Comparison of ENCODE assay signal across 8 cellular contexts in the genomic region with DNA sequence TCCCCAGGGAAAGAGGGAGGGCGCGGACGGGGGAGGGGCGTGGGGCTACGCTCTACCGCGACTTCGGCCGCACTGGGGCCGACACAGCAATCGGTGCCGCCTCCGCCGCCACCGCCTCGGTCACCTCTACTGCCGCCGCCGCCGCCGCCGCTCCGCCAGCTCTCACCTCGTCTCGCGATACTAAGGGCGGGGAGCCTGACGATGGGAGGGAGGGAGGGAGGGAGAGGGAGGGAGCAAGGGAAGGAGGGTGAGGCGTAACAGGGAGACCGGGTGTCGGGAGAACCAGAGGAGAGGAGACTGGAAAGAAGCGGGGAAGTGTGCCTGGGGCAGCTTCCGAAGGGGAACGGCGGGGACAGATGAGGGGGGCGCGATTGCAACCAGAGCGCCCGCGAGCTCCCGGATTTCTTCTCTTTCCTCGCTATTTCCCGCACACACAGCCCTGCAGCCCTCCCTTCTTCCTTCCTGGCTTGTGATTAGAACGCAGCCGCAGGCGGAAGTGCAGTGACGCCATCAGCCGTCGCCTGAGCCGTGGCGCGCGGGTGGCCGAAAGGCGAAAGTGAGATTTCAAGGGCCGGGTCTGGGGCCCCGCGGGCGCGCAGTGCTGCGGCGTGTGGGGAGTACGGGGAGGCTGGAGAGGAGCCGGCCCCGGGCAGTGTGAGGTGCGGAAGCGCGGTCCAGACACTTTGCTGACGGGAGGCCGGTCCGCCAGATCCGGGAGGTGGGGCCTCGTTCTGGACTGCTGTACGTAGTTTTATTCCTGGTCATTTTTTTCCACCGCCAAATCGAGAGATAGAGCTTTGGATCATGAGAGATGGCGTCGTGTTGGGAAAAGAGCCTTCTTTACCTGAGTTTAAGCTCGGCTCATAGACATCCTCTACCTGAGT. TPM values are rescaled to one million over a fixed set of nuclear protein-coding genes. Genes with fewer than 3 reads are reported as not detected.
DNase-seq lines count a peak whose midpoint lies in the region; FAIRE-seq and TF ChIP-seq lines count a peak whose summit lies in the region.

A gene with protein sequence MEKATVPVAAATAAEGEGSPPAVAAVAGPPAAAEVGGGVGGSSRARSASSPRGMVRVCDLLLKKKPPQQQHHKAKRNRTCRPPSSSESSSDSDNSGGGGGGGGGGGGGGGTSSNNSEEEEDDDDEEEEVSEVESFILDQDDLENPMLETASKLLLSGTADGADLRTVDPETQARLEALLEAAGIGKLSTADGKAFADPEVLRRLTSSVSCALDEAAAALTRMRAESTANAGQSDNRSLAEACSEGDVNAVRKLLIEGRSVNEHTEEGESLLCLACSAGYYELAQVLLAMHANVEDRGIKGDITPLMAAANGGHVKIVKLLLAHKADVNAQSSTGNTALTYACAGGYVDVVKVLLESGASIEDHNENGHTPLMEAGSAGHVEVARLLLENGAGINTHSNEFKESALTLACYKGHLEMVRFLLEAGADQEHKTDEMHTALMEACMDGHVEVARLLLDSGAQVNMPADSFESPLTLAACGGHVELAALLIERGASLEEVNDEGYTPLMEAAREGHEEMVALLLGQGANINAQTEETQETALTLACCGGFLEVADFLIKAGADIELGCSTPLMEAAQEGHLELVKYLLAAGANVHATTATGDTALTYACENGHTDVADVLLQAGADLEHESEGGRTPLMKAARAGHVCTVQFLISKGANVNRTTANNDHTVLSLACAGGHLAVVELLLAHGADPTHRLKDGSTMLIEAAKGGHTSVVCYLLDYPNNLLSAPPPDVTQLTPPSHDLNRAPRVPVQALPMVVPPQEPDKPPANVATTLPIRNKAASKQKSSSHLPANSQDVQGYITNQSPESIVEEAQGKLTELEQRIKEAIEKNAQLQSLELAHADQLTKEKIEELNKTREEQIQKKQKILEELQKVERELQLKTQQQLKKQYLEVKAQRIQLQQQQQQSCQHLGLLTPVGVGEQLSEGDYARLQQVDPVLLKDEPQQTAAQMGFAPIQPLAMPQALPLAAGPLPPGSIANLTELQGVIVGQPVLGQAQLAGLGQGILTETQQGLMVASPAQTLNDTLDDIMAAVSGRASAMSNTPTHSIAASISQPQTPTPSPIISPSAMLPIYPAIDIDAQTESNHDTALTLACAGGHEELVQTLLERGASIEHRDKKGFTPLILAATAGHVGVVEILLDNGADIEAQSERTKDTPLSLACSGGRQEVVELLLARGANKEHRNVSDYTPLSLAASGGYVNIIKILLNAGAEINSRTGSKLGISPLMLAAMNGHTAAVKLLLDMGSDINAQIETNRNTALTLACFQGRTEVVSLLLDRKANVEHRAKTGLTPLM (N-terminal part only) (minus strand): TSS at position 131 of the 884 bp plus-strand sequence. CDS start 130 bp downstream, at position 1.

- peak within 1 kb of the TSS; percentile 80 for H2AFZ ChIP-seq in MM.1S (ENCODE audit: low read length)
- H2AFZ ChIP-seq in neural progenitor cell (replicated peaks): peak within 1 kb of the TSS; percentile 90

- H3K4me1 ChIP-seq in HAP-1 (peaks cover 25% of the 10 kb centered on the region), MM.1S (ENCODE audit: low read length) (peaks cover 16% of the 10 kb centered on the region), neural progenitor cell (peaks cover 23% of the 10 kb centered on the region)

- TF ChIP-seq CTCF in MM.1S (IDR thresholded peaks at IDR 0.05; ENCODE audit: low read length): no peak
- TF ChIP-seq CTCF in foreskin fibroblast (IDR thresholded peaks at IDR 0.05; ENCODE audit: low read depth, low read length): no peak
- peak; percentile 15 for TF ChIP-seq CTCF in neural progenitor cell (IDR thresholded peaks at IDR 0.05)

- H3K9me3 Mint-ChIP-seq in neural progenitor cell: no peaks in the 10 kb centered on the region

- H3K27ac ChIP-seq in MM.1S (ENCODE audit: low read length) (peak within 1 kb of the TSS; percentile 94), neural progenitor cell (peak within 1 kb of the TSS; percentile 97)

- FAIRE-seq in G401.6 (lab: Jason Lieb, UNC): peak; percentile 6

- H3K9me2 ChIP-seq in MM.1S (replicated peaks; ENCODE audit: insufficient read depth, low read length): no peaks in the 10 kb centered on the region

- H3K27me3 ChIP-seq in HAP-1 (ENCODE audit: low read depth): no peaks in the 10 kb centered on the region
- no peaks in the 10 kb centered on the region for H3K27me3 ChIP-seq in MM.1S (replicated peaks; ENCODE audit: insufficient read depth, low read length)
- H3K27me3 ChIP-seq in neural progenitor cell: no peaks in the 10 kb centered on the region

- H3F3A ChIP-seq in MM.1S (ENCODE audit: insufficient read depth, low read length): peaks cover 18% of the 10 kb centered on the region
- peaks cover 13% of the 10 kb centered on the region for H3F3A ChIP-seq in neural progenitor cell (ENCODE audit: low read depth)

- peaks cover 20% of the 10 kb centered on the region for H3K4me1 Mint-ChIP-seq in neural progenitor cell

- H3K36me3 Mint-ChIP-seq in neural progenitor cell: peaks cover 10% of the 10 kb centered on the region

- H4K20me1 ChIP-seq in MM.1S (ENCODE audit: insufficient read depth, low read length): peaks cover 23% of the 10 kb centered on the region
- peaks cover 35% of the 10 kb centered on the region for H4K20me1 ChIP-seq in neural progenitor cell (ENCODE audit: low read depth)

- H3K4me2 ChIP-seq in MM.1S (ENCODE audit: low read depth, low read length): peak within 1 kb of the TSS; percentile 75
- peak within 1 kb of the TSS; percentile 98 for H3K4me2 ChIP-seq in neural progenitor cell

- peak; percentile 93 to 96 for DNase-seq in HAP-1 (ENCODE audit: low spot score in 2 of 2)
- DNase-seq in MM.1S: peak; percentile 96
- peak; percentile 14 for DNase-seq in SIG-M5 (lab: John Stamatoyannopoulos, UW)
- peak; percentile 84 for DNase-seq in activated gamma-delta T cell treated with Interleukin-2 at 50 U/mL for 16 hours
- DNase-seq in foreskin fibroblast: peak; percentile 91 to 97
- DNase-seq in neural progenitor cell (ENCODE audit: low spot score): peak; percentile 96
- peak; percentile 88 for DNase-seq in stromal cell of bone marrow (ENCODE audit: low read depth)

- H3K79me2 ChIP-seq in MM.1S (ENCODE audit: low read length) (peaks cover 62% of the 10 kb centered on the region), neural progenitor cell (ENCODE audit: low read depth) (peaks cover 79% of the 10 kb centered on the region)

- H3K27ac Mint-ChIP-seq in neural progenitor cell: peak within 1 kb of the TSS; percentile 100

- H3K9me3 ChIP-seq in HAP-1 (no peaks in the 10 kb centered on the region), MM.1S (replicated peaks; ENCODE audit: insufficient read depth, low read length) (no peaks in the 10 kb centered on the region), neural progenitor cell (ENCODE audit: low read depth) (no peaks in the 10 kb centered on the region)

- H3K36me3 ChIP-seq in HAP-1 (replicated peaks) (peaks cover 12% of the 10 kb centered on the region; the same call in 1 of the 2 replicates), MM.1S (replicated peaks; ENCODE audit: insufficient read depth, low read length) (no peaks in the 10 kb centered on the region), neural progenitor cell (no peaks in the 10 kb centered on the region)

- H3K4me3 ChIP-seq in HAP-1 (peak within 1 kb of the TSS; percentile 94), MM.1S (ENCODE audit: low read length) (peak within 1 kb of the TSS; percentile 95), foreskin fibroblast (ENCODE audit: low read depth in 1 of 2, low read length in 2 of 2) (peak within 1 kb of the TSS; percentile 93 to 94), neural progenitor cell (peak within 1 kb of the TSS; percentile 89)

- H3K9ac ChIP-seq in MM.1S (ENCODE audit: low read length) (peak within 1 kb of the TSS; percentile 89), neural progenitor cell (peak within 1 kb of the TSS; percentile 90)

- in situ Hi-C loops in HAP-1 (cut with MboI; ENCODE audit: low sequenced_read_pairs): no loop called here

- peaks cover 4% of the 10 kb centered on the region for H3K27me3 Mint-ChIP-seq in neural progenitor cell (ENCODE audit: insufficient read depth, low read depth)

- peak within 1 kb of the TSS; percentile 100 for H3K4me3 Mint-ChIP-seq in neural progenitor cell

RNA-seq across cellular contexts. Expression of the gene that starts here (rescaled TPM):
- total RNA-seq in neural progenitor cell (ENCODE audit: low replicate concordance): 61.9 and 67.3 TPM in 2 replicates

Comparison
In these comparisons a context has a peak if more than half of its experiments do, and no peak if none do; other contexts are left out.
1. Peak in every context shown above with its lines: DNase-seq, H3K4me3 ChIP-seq and H3K27ac ChIP-seq.
2. DNase-seq: peak in every context shown above with its lines; median percentile 96 in MM.1S; 96 in neural progenitor cell; 94 in HAP-1; 94 in foreskin fibroblast; 88 in stromal cell of bone marrow; 84 in activated gamma-delta T cell treated with Interleukin-2 at 50 U/mL for 16 hours; 14 in SIG-M5.